9 cellular contexts compared by ENCODE assay signal in genomic region chr7:27242580-27243339, GRCh38. TPM values are rescaled to one million over a fixed set of nuclear protein-coding genes. Genes with fewer than 3 reads are reported as not detected.
DNase-seq lines count a peak whose midpoint lies in the region; TF ChIP-seq lines count a peak whose summit lies in the region.
"Had no signal": no experiment of that assay in that cellular context is flagged by ENCODE, and none has a peak within 500 bp of the region (broad histone marks: within the 10 kb centered on the region; RNA-seq: fewer than 3 reads in every experiment).

TSS of gene EVX1 (plus strand) at chr7:27242802. CDS start at chr7:27243031, 229 bp downstream.

- H3K27ac ChIP-seq in SJSA1 (no peak within 1 kb of the TSS), stomach smooth muscle (ENCODE audit: low read length) (no peak within 1 kb of the TSS), tibial nerve (no peak within 1 kb of the TSS)

- TF ChIP-seq EP300 in tibial nerve (IDR thresholded peaks at IDR 0.05): no peak

- H3K9me3 ChIP-seq in SJSA1 (replicated peaks) (no peaks in the 10 kb centered on the region), stomach smooth muscle (ENCODE audit: control insufficient read depth in 2 of 2, low read length in 2 of 2) (no peaks in the 10 kb centered on the region), tibial nerve (no peaks in the 10 kb centered on the region)

- H3K4me1 ChIP-seq in SJSA1 (replicated peaks) (peaks cover 16% of the 10 kb centered on the region), stomach smooth muscle (ENCODE audit: control insufficient read depth, insufficient read depth, low read length) (peaks cover 32% of the 10 kb centered on the region), tibial nerve (peaks cover 0 to 60% (median 25%) of the 10 kb centered on the region in 4 donors)

- H3K36me3 Mint-ChIP-seq in activated naive CD4-positive, alpha-beta T cell treated with anti-CD3 and anti-CD28 coated beads, Interleukin-2, amount 10 ng/mL, durations not matched to agents 7 days and 5 days: no peaks in the 10 kb centered on the region
- H3K36me3 Mint-ChIP-seq in glutamatergic neuron (ENCODE audit: unreplicated experiment): no peaks in the 10 kb centered on the region

- H3K36me3 ChIP-seq in SJSA1: no peaks in the 10 kb centered on the region
- H3K36me3 ChIP-seq in stomach smooth muscle (ENCODE audit: control insufficient read depth in 2 of 2, insufficient read depth in 2 of 2, low read length in 2 of 2): no peaks in the 10 kb centered on the region
- H3K36me3 ChIP-seq in tibial nerve: no peaks in the 10 kb centered on the region

- H3K9me3 Mint-ChIP-seq in activated naive CD4-positive, alpha-beta T cell treated with anti-CD3 and anti-CD28 coated beads, Interleukin-2, amount 10 ng/mL, durations not matched to agents 7 days and 5 days: no peaks in the 10 kb centered on the region
- H3K9me3 Mint-ChIP-seq in glutamatergic neuron (ENCODE audit: unreplicated experiment): peaks cover 9% of the 10 kb centered on the region

- TF ChIP-seq CTCF in glutamatergic neuron (IDR thresholded peaks at IDR 0.05; ENCODE audit: partially characterized antibody, unreplicated experiment): no peak
- TF ChIP-seq CTCF in tibial nerve (IDR thresholded peaks at IDR 0.05): no peak

- H3K27me3 ChIP-seq in SJSA1 (replicated peaks) (peaks cover 63% of the 10 kb centered on the region), stomach smooth muscle (ENCODE audit: control insufficient read depth in 1 of 2, insufficient read depth in 2 of 2, low read length in 2 of 2) (peaks cover 82 to 99% of the 10 kb centered on the region in 2 donors), tibial nerve (peaks cover 2 to 100% of the 10 kb centered on the region in 2 donors)

- peak within 1 kb of the TSS; percentile 72 for H3K27ac Mint-ChIP-seq in activated naive CD4-positive, alpha-beta T cell treated with anti-CD3 and anti-CD28 coated beads, Interleukin-2, amount 10 ng/mL, durations not matched to agents 7 days and 5 days
- H3K27ac Mint-ChIP-seq in glutamatergic neuron (ENCODE audit: unreplicated experiment): no peak within 1 kb of the TSS

- peaks cover 100% of the 10 kb centered on the region for H3K27me3 Mint-ChIP-seq in activated naive CD4-positive, alpha-beta T cell treated with anti-CD3 and anti-CD28 coated beads, Interleukin-2, amount 10 ng/mL, durations not matched to agents 7 days and 5 days
- peaks cover 44% of the 10 kb centered on the region for H3K27me3 Mint-ChIP-seq in glutamatergic neuron (ENCODE audit: unreplicated experiment)

- no peak within 1 kb of the TSS for H3K9ac ChIP-seq in stomach smooth muscle (ENCODE audit: low read length in 2 of 2)

- TF ChIP-seq POLR2A in tibial nerve (IDR thresholded peaks at IDR 0.05): no peak

- peaks cover 3% of the 10 kb centered on the region for H3K4me1 Mint-ChIP-seq in activated naive CD4-positive, alpha-beta T cell treated with anti-CD3 and anti-CD28 coated beads, Interleukin-2, amount 10 ng/mL, durations not matched to agents 7 days and 5 days
- peaks cover 8% of the 10 kb centered on the region for H3K4me1 Mint-ChIP-seq in glutamatergic neuron (ENCODE audit: low read depth, unreplicated experiment)

- DNase-seq in activated naive CD4-positive, alpha-beta T cell treated with anti-CD3 and anti-CD28 coated beads, Interleukin-2, amount 10 ng/mL, durations not matched to agents 7 days and 5 days: no peak
- no peak for DNase-seq in activated naive CD4-positive, alpha-beta T cell (lab: John Stamatoyannopoulos, UW)
- no peak for DNase-seq in SJSA1 (ENCODE audit: low read depth in 1 of 2, low spot score in 2 of 2)
- peak; percentile 44 for DNase-seq in glutamatergic neuron
- no peak for DNase-seq in NCI-H226
- DNase-seq in tibial nerve (ENCODE audit: low spot score in 2 of 2): no peak
- no peak for DNase-seq in Kasumi-1 (lab: John Stamatoyannopoulos, UW)
- DNase-seq: DND-41 had no signal

- CTCF ChIA-PET in activated naive CD4-positive, alpha-beta T cell treated with anti-CD3 and anti-CD28 coated beads, Interleukin-2, amount 10 ng/mL, durations not matched to agents 7 days and 5 days (lab: Charles Lee): interaction anchor here (0.7 to 1.3 kb wide), 4 partner anchors 33 to 778 kb away, joined by 3 to 5 read pairs (median 4); no protein-coding TSS in a partner anchor

- 1 to 3% methylated on average over 41 to 45 of the region's 62 CpGs for WGBS in tibial nerve, 2 donors

- H3K4me3 ChIP-seq in SJSA1 (peak within 1 kb of the TSS; percentile 24), stomach smooth muscle (ENCODE audit: low read length in 2 of 2) (peak within 1 kb of the TSS; percentile 26 to 52), tibial nerve (peak within 1 kb of the TSS in 2 of 4 donors; percentile 9 to 21)

- H3K4me3 Mint-ChIP-seq in activated naive CD4-positive, alpha-beta T cell treated with anti-CD3 and anti-CD28 coated beads, Interleukin-2, amount 10 ng/mL, durations not matched to agents 7 days and 5 days: peak within 1 kb of the TSS; percentile 22
- H3K4me3 Mint-ChIP-seq in glutamatergic neuron (ENCODE audit: unreplicated experiment): peak within 1 kb of the TSS; percentile 88

RNA-seq across cellular contexts. Expression of gene EVX1, which starts in this region (rescaled TPM):
- total RNA-seq in SJSA1 (2014; rRNA removed; shearing (Covaris generic)): not detected in 2 replicates
- 7.1 TPM for total RNA-seq in glutamatergic neuron (ENCODE audit: unreplicated experiment)
- not detected for total RNA-seq in tibial nerve
